In the genomic region with DNA sequence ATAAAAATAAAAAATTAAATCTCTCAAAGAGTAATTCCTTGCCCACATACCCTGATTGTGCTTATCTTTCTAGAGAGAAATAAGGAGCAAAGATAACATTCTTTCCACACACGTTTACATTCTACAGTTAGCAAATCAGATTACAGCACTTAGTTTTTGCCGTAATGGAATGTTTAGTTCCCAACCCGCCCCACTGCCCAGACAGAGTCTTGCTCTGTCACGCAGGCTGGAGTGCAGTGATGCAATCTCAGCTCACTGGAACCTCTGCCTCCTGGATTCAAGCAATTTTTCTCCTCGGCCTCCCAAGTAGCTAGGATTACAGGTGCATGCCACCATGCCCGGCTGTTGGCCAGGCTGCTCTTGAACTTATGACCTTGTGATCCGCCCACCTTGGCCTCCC, we compare ENCODE assay signal across 20 cellular contexts. TPM values are rescaled to one million over a fixed set of nuclear protein-coding genes. Genes with fewer than 3 reads are reported as not detected.
A peak's percentile ranks its signal among the peaks of the same experiment; 100 is the strongest.
DNase-seq lines count a peak whose midpoint lies in the region; ATAC-seq, FAIRE-seq and TF ChIP-seq lines count a peak whose summit lies in the region.
"Had no signal": no experiment of that assay in that cellular context is flagged by ENCODE, and none has a peak within 500 bp of the region (broad histone marks: within the 10 kb centered on the region; RNA-seq: fewer than 3 reads in every experiment).

No MANE protein-coding gene starts in this region.

- no peak overlapping the region for H3K27ac Mint-ChIP-seq in astrocyte (ENCODE audit: unreplicated experiment)
- H3K27ac Mint-ChIP-seq: HFFc6, IgD-negative memory B cell had no signal

- CTCF ChIA-PET in HepG2 (lab: Yijun Ruan, JAX; ENCODE audit: low intra/inter-chr PET ratio, low total read pairs), result no interaction called here

- no peak overlapping the region for H3K4me3 Mint-ChIP-seq in astrocyte (ENCODE audit: unreplicated experiment)
- H3K4me3 Mint-ChIP-seq: HFFc6, IgD-negative memory B cell had no signal

- H3K79me2 ChIP-seq in HepG2 (ENCODE audit: insufficient read depth, low read length) (no peaks in the 10 kb centered on the region), astrocyte (ENCODE audit: insufficient read depth, low read length) (no peaks in the 10 kb centered on the region)

- H3K9ac ChIP-seq in HepG2 (ENCODE audit: insufficient read depth, low read depth, low read length) (no peak overlapping the region), astrocyte (ENCODE audit: low read length) (no peak overlapping the region)
- H3K9ac ChIP-seq: BLaER1 treated with 17β-estradiol and CSF1 and Interleukin-3, amounts not matched to agents 10 nM and 100 nM had no signal

- no peak overlapping the region for H3K4me2 ChIP-seq in HepG2 (ENCODE audit: low read depth, low read length)
- no peak overlapping the region for H3K4me2 ChIP-seq in astrocyte (ENCODE audit: low read length)
- H3K4me2 ChIP-seq: BLaER1 treated with 17β-estradiol and CSF1 and Interleukin-3, amounts not matched to agents 10 nM and 100 nM had no signal

- no peaks in the 10 kb centered on the region for H3K27me3 ChIP-seq in HepG2 (ENCODE audit: control insufficient read depth in 1 of 2, insufficient read depth in 2 of 2, low read length in 2 of 2)
- no peaks in the 10 kb centered on the region for H3K27me3 ChIP-seq in right lobe of liver
- no peaks in the 10 kb centered on the region for H3K27me3 ChIP-seq in astrocyte (ENCODE audit: insufficient read depth, low read length)
- H3K27me3 ChIP-seq: Peyer's patch had no signal

- H3K27me3 Mint-ChIP-seq in astrocyte (ENCODE audit: low read depth, unreplicated experiment), result no peaks in the 10 kb centered on the region

- no peak; the same call in 1 of the 3 replicates for ATAC-seq in HepG2
- no peak for ATAC-seq in right lobe of liver
- ATAC-seq in HG02623 (IDR thresholded peaks at IDR 0.05; ENCODE audit: unreplicated experiment), result no peak
- ATAC-seq in GM19452 (IDR thresholded peaks at IDR 0.05; ENCODE audit: unreplicated experiment), result no peak
- no peak for ATAC-seq in GM21526 (IDR thresholded peaks at IDR 0.05; ENCODE audit: low FRiP score, unreplicated experiment)
- ATAC-seq: GM12878, Right ventricle myocardium inferior had no signal

- H3K4me1 ChIP-seq in HepG2 (ENCODE audit: insufficient read depth, low read length) (no peaks in the 10 kb centered on the region), right lobe of liver (no peaks in the 10 kb centered on the region), astrocyte (ENCODE audit: insufficient read depth, low read length) (no peaks in the 10 kb centered on the region)
- H3K4me1 ChIP-seq: Peyer's patch had no signal

- POLR2A ChIA-PET in HepG2 (lab: Yijun Ruan, JAX), result no interaction called here

- H3K36me3 Mint-ChIP-seq in astrocyte (ENCODE audit: low read depth, unreplicated experiment), result no peaks in the 10 kb centered on the region
- H3K36me3 Mint-ChIP-seq: IgD-negative memory B cell had no signal

- no peaks in the 10 kb centered on the region for H3K36me3 ChIP-seq in HepG2 (replicated peaks in 1 of 2; ENCODE audit: control insufficient read depth in 1 of 2, insufficient read depth in 2 of 2, low read length in 2 of 2)
- H3K36me3 ChIP-seq in right lobe of liver, result no peaks in the 10 kb centered on the region
- no peaks in the 10 kb centered on the region for H3K36me3 ChIP-seq in astrocyte (ENCODE audit: insufficient read depth, low read length)
- H3K36me3 ChIP-seq: BLaER1 treated with 17β-estradiol and CSF1 and Interleukin-3, amounts not matched to agents 10 nM and 100 nM; Peyer's patch had no signal

- DNase-seq in HepG2 (ENCODE audit: low spot score) (peak; percentile 4), right lobe of liver (no peak), astrocyte (ENCODE audit: low read depth) (no peak), hepatic stellate cell (ENCODE audit: low spot score) (peak; percentile 38), SK-N-DZ (ENCODE audit: low spot score) (no peak)
- DNase-seq: GDM1, GOT3, HFFc6, NCI-H1105, NCI-H1694, NCI-H524, Peyer's patch had no signal

- no peaks in the 10 kb centered on the region for H4K20me1 ChIP-seq in HepG2 (ENCODE audit: insufficient read depth, low read length)
- H4K20me1 ChIP-seq in astrocyte (ENCODE audit: insufficient read depth, low read length), result no peaks in the 10 kb centered on the region
- H4K20me1 ChIP-seq: BLaER1 treated with 17β-estradiol and CSF1 and Interleukin-3, amounts not matched to agents 10 nM and 100 nM had no signal

- TF ChIP-seq EP300 in HepG2 (IDR thresholded peaks at IDR 0.05; ENCODE audit: low read depth in 2 of 2, low read length in 2 of 2) (no peak), HepG2 (CRISPR knock-in tag; IDR thresholded peaks at IDR 0.05; ENCODE audit: borderline replicate concordance) (no peak)

- no peaks in the 10 kb centered on the region for H3K9me3 Mint-ChIP-seq in astrocyte (ENCODE audit: unreplicated experiment)
- H3K9me3 Mint-ChIP-seq: HFFc6, IgD-negative memory B cell had no signal

- H3K27ac ChIP-seq in HepG2 (ENCODE audit: extremely low read length, insufficient read depth, low read length) (no peak overlapping the region), right lobe of liver (no peak overlapping the region), astrocyte (ENCODE audit: low read depth, low read length) (no peak overlapping the region)
- H3K27ac ChIP-seq: BLaER1 treated with 17β-estradiol and CSF1 and Interleukin-3, amounts not matched to agents 10 nM and 100 nM; Peyer's patch had no signal

- H3K4me3 ChIP-seq in HepG2 (replicated peaks in 1 of 3; ENCODE audit: insufficient read depth in 1 of 3, low read depth in 2 of 3, low read length in 3 of 3) (no peak overlapping the region), right lobe of liver (no peak overlapping the region), astrocyte (ENCODE audit: insufficient read depth, low read depth, low read length) (no peak overlapping the region)
- H3K4me3 ChIP-seq: BLaER1 treated with 17β-estradiol and CSF1 and Interleukin-3, amounts not matched to agents 10 nM and 100 nM; GM12878; Peyer's patch had no signal

- TF ChIP-seq POLR2A in HepG2 (IDR thresholded peaks at IDR 0.05; ENCODE audit: insufficient read depth in 1 of 2, low read depth in 2 of 2, low read length in 2 of 2) (no peak), right lobe of liver (IDR thresholded peaks at IDR 0.05) (no peak)

- no peak for FAIRE-seq in HepG2 (lab: Jason Lieb, UNC)
- peak; percentile 29 for FAIRE-seq in astrocyte (lab: Jason Lieb, UNC)
- FAIRE-seq: A204.1, GM12878 had no signal

- in situ Hi-C loops in HepG2 (cut with HindIII; ENCODE audit: extremely low pct_ligation_motif_present, low pct_unique_long_range_greater_than_20kb), result no loop called here

- H2AFZ ChIP-seq in HepG2 (ENCODE audit: low read length), result no peak overlapping the region
- H2AFZ ChIP-seq in astrocyte (ENCODE audit: low read depth, low read length), result no peak overlapping the region

- no peak for TF ChIP-seq RAD21 in HepG2 (CRISPR knock-in tag; IDR thresholded peaks at IDR 0.05)

- intact Hi-C loops in HepG2 (cut with micrococcal nuclease; ENCODE audit: unreplicated experiment), result no loop called here
- intact Hi-C loops in right lobe of liver (cut with DNase I), result no loop called here

- H3K9me3 ChIP-seq in HepG2 (ENCODE audit: low read length), result no peaks in the 10 kb centered on the region
- H3K9me3 ChIP-seq in right lobe of liver, result no peaks in the 10 kb centered on the region
- H3K9me3 ChIP-seq in astrocyte (ENCODE audit: insufficient read depth, low read depth, low read length), result no peaks in the 10 kb centered on the region
- H3K9me3 ChIP-seq: Peyer's patch had no signal

- TF ChIP-seq CTCF in HepG2 (CRISPR knock-in tag; IDR thresholded peaks at IDR 0.05) (no peak), right lobe of liver (IDR thresholded peaks at IDR 0.05) (no peak), astrocyte (IDR thresholded peaks at IDR 0.05; ENCODE audit: insufficient read depth, low read depth, low read length) (no peak)

- WGBS in HepG2 (ENCODE audit: low lambda C conversion rate), result 0% methylated on average over 4 of the region's 7 CpGs
- 42% methylated on average over 6 of the region's 7 CpGs for WGBS in right lobe of liver (ENCODE audit: insufficient coverage, low coverage, low lambda C conversion rate, missing lambda C conversion rate)

- no TSS peak for BruUV-seq in HepG2 (replicated peaks; lab: Mats Ljungman, UMichigan)

- no peaks in the 10 kb centered on the region for H3K4me1 Mint-ChIP-seq in astrocyte (ENCODE audit: low read depth, unreplicated experiment)
- H3K4me1 Mint-ChIP-seq: IgD-negative memory B cell had no signal

TF ChIP-seq in HepG2, 621 proteins besides CTCF, POLR2A, EP300 and RAD21 (continues in another document):
- peak; percentile 56; the same call in 1 of the 2 replicates for TF ChIP-seq ZNF460 (CRISPR knock-in tag; IDR thresholded peaks at IDR 0.05; ENCODE audit: borderline replicate concordance)
- peak; percentile 59; the same call in 1 of the 2 replicates for TF ChIP-seq CEBPB (IDR thresholded peaks at IDR 0.05; ENCODE audit: borderline replicate concordance, low read depth, low read length)
- no peak for TF ChIP-seq HOXA3 (CRISPR knock-in tag; IDR thresholded peaks at IDR 0.05)

RNA-seq across cellular contexts. Expression of gene PRPS1, which starts 8.5 kb away (rescaled TPM):
- total RNA-seq in HepG2 (2016; rRNA removed; fragmentation: Illumina TruSeq; extraction: Trizol) (54.4 and 80.5 TPM in 2 replicates), right lobe of liver (10 to 100 TPM; 23.8 to 38.6 (median 26.0) TPM), astrocyte (155 and 161 TPM in 2 replicates)
- total RNA-seq in HepG2 (2016; cell fraction: cytosol; rRNA removed; fragmentation: Illumina TruSeq; extraction: Trizol; ENCODE audit: low read depth), result 9.9 and 13.0 TPM in 2 replicates
- 52.3 and 82.1 TPM in 2 replicates for total RNA-seq in HepG2 (2016; cell fraction: insoluble cytoplasmic fraction; rRNA removed; fragmentation: Illumina TruSeq; extraction: Trizol)
- 25.7 and 27.0 TPM in 2 replicates for total RNA-seq in HepG2 (2016; cell fraction: membrane; rRNA removed; fragmentation: Illumina TruSeq; extraction: Trizol)
- total RNA-seq in HepG2 (2016; cell fraction: nucleus; rRNA removed; fragmentation: Illumina TruSeq; extraction: Trizol), result 22.0 and 23.9 TPM in 2 replicates
- polyA plus RNA-seq in HepG2 (2011; rRNA removed), result 26.0 and 33.7 TPM in 2 replicates
- polyA plus RNA-seq in HepG2 (2011; cell fraction: cytosol; rRNA removed), result 23.3 and 28.8 TPM in 2 replicates
- 7.3 and 8.4 TPM in 2 replicates for polyA plus RNA-seq in HepG2 (2011; cell fraction: nucleus; rRNA removed)
- polyA plus RNA-seq in HepG2 (2012), result 25.1 and 35.9 TPM in 2 replicates
- 11.3 and 12.7 TPM in 2 replicates for polyA plus RNA-seq in HepG2 (2016; cell fraction: cytosol; fragmentation: Illumina TruSeq; extraction: Trizol; ENCODE audit: low read depth)
- 89.6 and 95.5 TPM in 2 replicates for polyA plus RNA-seq in HepG2 (2016; cell fraction: insoluble cytoplasmic fraction; fragmentation: Illumina TruSeq; extraction: Trizol; ENCODE audit: low read depth)
- 18.7 and 19.3 TPM in 2 replicates for polyA plus RNA-seq in HepG2 (2016; cell fraction: membrane; fragmentation: Illumina TruSeq; extraction: Trizol; ENCODE audit: low read depth)
- 29.5 and 31.8 TPM in 2 replicates for polyA plus RNA-seq in HepG2 (2016; cell fraction: nucleus; fragmentation: Illumina TruSeq; extraction: Trizol; ENCODE audit: insufficient read depth, low read depth)
- polyA minus RNA-seq in HepG2 (2011; rRNA and poly(A)+ RNA removed; ENCODE audit: low replicate concordance), result 34.8 and 117 TPM in 2 replicates
- polyA minus RNA-seq in HepG2 (2011; cell fraction: cytosol; rRNA and poly(A)+ RNA removed), result 20.4 and 21.6 TPM in 2 replicates
- polyA minus RNA-seq in HepG2 (2011; cell fraction: nucleus; rRNA and poly(A)+ RNA removed), result 13.6 and 17.8 TPM in 2 replicates
- polyA plus RNA-seq in SK-N-DZ (2014; cell fraction: cytosol; rRNA removed), result 119 and 144 TPM in 2 replicates
- polyA plus RNA-seq in SK-N-DZ (2014; cell fraction: nucleus; rRNA removed), result 47.8 and 56.1 TPM in 2 replicates

Comparison
In these comparisons a context has a peak if more than half of its experiments do, and no peak if none do; other contexts are left out.
1. DNase-seq: peak in HepG2 (single experiment) and hepatic stellate cell (single experiment); none in right lobe of liver (0 of 3), astrocyte (single experiment) and SK-N-DZ (single experiment).